In genomic region chr1:30697977-30698376, GRCh38 we compare ENCODE assay signal across 1 cellular context.
TF ChIP-seq lines count a peak whose summit lies in the region.

No MANE protein-coding gene starts in this region.

TF ChIP-seq in HCT116, 20 proteins besides CTCF, POLR2A, EP300 and RAD21 (continued from another document):
- no peak for TF ChIP-seq ZBTB33 (IDR thresholded peaks at IDR 0.05; ENCODE audit: extremely low read depth, insufficient replicate concordance, low read length)
